Comparison of ENCODE assay signal across 27 cellular contexts in the genomic region with DNA sequence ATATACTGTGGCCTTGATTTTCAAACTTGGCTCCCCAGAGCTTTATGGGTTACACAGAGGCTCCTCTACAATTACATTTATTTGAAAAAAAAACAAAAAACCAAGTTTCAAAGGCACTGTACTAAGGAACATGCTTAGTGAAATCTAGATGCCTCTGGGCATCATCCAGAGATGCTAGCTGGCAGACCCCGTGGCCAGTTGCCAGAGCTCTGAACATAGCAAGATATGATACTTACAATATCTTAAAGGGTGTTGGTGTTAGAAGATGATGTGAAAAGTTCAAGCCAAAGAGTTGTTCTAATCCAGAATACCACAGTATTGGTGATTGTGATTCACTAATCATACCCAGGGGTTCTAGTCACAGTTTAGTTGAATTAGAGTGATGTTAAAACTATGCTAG.
"Had no signal": no experiment of that assay in that cellular context is flagged by ENCODE, and none has a peak within 500 bp of the region (broad histone marks: within the 10 kb centered on the region; RNA-seq: fewer than 3 reads in every experiment).

No MANE protein-coding gene starts in this region.

- H3K27ac ChIP-seq: lower lobe of right lung, pancreas, prostate gland, skin epidermis, stomach, testis, thyroid gland, transverse colon, upper lobe of left lung had no signal

- H3K36me3 ChIP-seq: prostate gland had no signal

- DNase-seq: hypothalamus; immature natural killer cell; lower lobe of right lung; mammary epithelial cell; mesenchymal stem cell; naive thymus-derived CD8-positive, alpha-beta T cell; nucleus accumbens; pancreas; posterior cingulate gyrus; retina; stimulated activated CD4-positive, alpha-beta T cell treated with anti-CD3 and anti-CD28 coated beads, Interleukin-12 subunit alpha, Interleukin-12 subunit beta, amount 100 ng/mL, for 4 hours; stimulated activated CD4-positive, alpha-beta T cell treated with anti-CD3 and anti-CD28 coated beads, Interleukin-15, amount 100 ng/mL, for 24 hours; stimulated activated CD4-positive, alpha-beta T cell treated with anti-CD3 and anti-CD28 coated beads, Interleukin-2, amount 100 ng/mL, for 24 hours; stimulated activated CD4-positive, alpha-beta T cell treated with anti-CD3 and anti-CD28 coated beads, Interleukin-4, amount 100 ng/mL, for 1 hour; stimulated activated naive B cell treated with anti-CD40 and anti-IgM and Interleukin-4, amounts not matched to agents 10 μg/mL and 1 μg/mL and 100 μg/mL, for 72 hours; stimulated activated naive CD8-positive, alpha-beta T cell treated with anti-CD3 and anti-CD28 coated beads, Interleukin-15, Interleukin-2, amounts not matched to agents 100 U/mL and 50 U/mL, for 24 hours; stomach; testis; thyroid gland; transverse colon; upper lobe of left lung had no signal

- H3K9me3 ChIP-seq: lower lobe of right lung, pancreas, prostate gland, stomach, testis, thyroid gland, transverse colon, upper lobe of left lung had no signal

- ATAC-seq: left lobe of liver; lower lobe of right lung; naive thymus-derived CD8-positive, alpha-beta T cell; pancreas; right cardiac atrium; sciatic nerve; stimulated activated naive B cell treated with anti-CD40 and anti-IgM and Interleukin-4, amounts not matched to agents 10 μg/mL and 1 μg/mL and 100 μg/mL, for 72 hours; stimulated activated naive CD8-positive, alpha-beta T cell treated with anti-CD3 and anti-CD28 coated beads, Interleukin-15, Interleukin-2, amounts not matched to agents 100 U/mL and 50 U/mL, for 24 hours had no signal

- FAIRE-seq: islet of Langerhans, pancreas had no signal

- H3K4me3 ChIP-seq: lower lobe of right lung, pancreas, prostate gland, skin epidermis, stomach, testis, thyroid gland, transverse colon, upper lobe of left lung had no signal

- H3K4me1 ChIP-seq: lower lobe of right lung, pancreas, prostate gland, stomach, testis, thyroid gland, transverse colon, upper lobe of left lung had no signal

- H3K27me3 ChIP-seq: pancreas, stomach, testis, thyroid gland, transverse colon, upper lobe of left lung had no signal
